Comparison of ENCODE assay signal across 6 cellular contexts in genomic region chr16:30193098-30193497, GRCh38. TPM values are rescaled to one million over a fixed set of nuclear protein-coding genes. Genes with fewer than 3 reads are reported as not detected.
A peak's percentile ranks its signal among the peaks of the same experiment; 100 is the strongest.
DNase-seq lines count a peak whose midpoint lies in the region; ATAC-seq and TF ChIP-seq lines count a peak whose summit lies in the region.
"Not testable (repeated sequence)": the region's sequence is repeated elsewhere in the genome, so short reads cannot be mapped to it uniquely, and the experiment has no call there.

No MANE protein-coding gene starts in this region.

- peak; percentile 22 for ATAC-seq in GM18511 (IDR thresholded peaks at IDR 0.05; ENCODE audit: unreplicated experiment)
- ATAC-seq in GM21528 (IDR thresholded peaks at IDR 0.05; ENCODE audit: low FRiP score, unreplicated experiment), result peak; percentile 14
- peak; percentile 17 for ATAC-seq in HG02970 (IDR thresholded peaks at IDR 0.05; ENCODE audit: low FRiP score, unreplicated experiment)
- peak; percentile 8 for ATAC-seq in effector memory CD8-positive, alpha-beta T cell (replicated peaks)
- ATAC-seq in natural killer cell treated with Interleukin-12 subunit alpha and Interleukin-12 subunit beta and Interleukin-15 and Interleukin-18, amount 100 ng/mL, for 72 hours, result peak; percentile 1 to 4

- H3K4me2 ChIP-seq in PC-9, result not testable (repeated sequence)

- not testable (repeated sequence) for H2AFZ ChIP-seq in PC-9

- POLR2A ChIA-PET in PC-9 (lab: Charles Lee; ENCODE audit: unreplicated experiment), result not testable (repeated sequence)

- intact Hi-C loops in PC-9 (cut with micrococcal nuclease; ENCODE audit: unreplicated experiment), result not testable (repeated sequence)

- CTCF ChIA-PET in PC-9 (lab: Charles Lee), result not testable (repeated sequence)

- TSS peak; percentile 57 for BruUV-seq in PC-9 (replicated peaks; lab: Mats Ljungman, UMichigan)

- H3K79me2 ChIP-seq in PC-9 (ENCODE audit: low read depth), result not testable (repeated sequence)

- not testable (repeated sequence) for H3F3A ChIP-seq in PC-9 (ENCODE audit: insufficient read depth, low read depth)

- TF ChIP-seq CTCF in PC-9 (conservative IDR thresholded peaks at IDR 0.05), result not testable (repeated sequence)

- H3K36me3 ChIP-seq in PC-9 (ENCODE audit: low read depth), result not testable (repeated sequence)

- not testable (repeated sequence) for H3K4me1 ChIP-seq in PC-9 (replicated peaks; ENCODE audit: insufficient read depth)

- not testable (repeated sequence) for H3K27me3 Mint-ChIP-seq in effector memory CD8-positive, alpha-beta T cell; natural killer cell treated with Interleukin-12 subunit alpha and Interleukin-12 subunit beta and Interleukin-15 and Interleukin-18, amount 100 ng/mL, for 72 hours

- not testable (repeated sequence) for H4K20me1 ChIP-seq in PC-9 (ENCODE audit: insufficient read depth)

- not testable (repeated sequence) for H3K4me3 Mint-ChIP-seq in effector memory CD8-positive, alpha-beta T cell; natural killer cell treated with Interleukin-12 subunit alpha and Interleukin-12 subunit beta and Interleukin-15 and Interleukin-18, amount 100 ng/mL, for 72 hours

- not testable (repeated sequence) for H3K27me3 ChIP-seq in PC-9 (ENCODE audit: insufficient read depth, low read depth)

- H3K36me3 Mint-ChIP-seq in effector memory CD8-positive, alpha-beta T cell (ENCODE audit: insufficient read depth); natural killer cell treated with Interleukin-12 subunit alpha and Interleukin-12 subunit beta and Interleukin-15 and Interleukin-18, amount 100 ng/mL, for 72 hours: not testable (repeated sequence)

- not testable (repeated sequence) for H3K9me3 ChIP-seq in PC-9 (ENCODE audit: insufficient read depth, low read depth)

- not testable (repeated sequence) for H3K27ac ChIP-seq in PC-9

- not testable (repeated sequence) for H3K4me3 ChIP-seq in PC-9

- not testable (repeated sequence) for H3K9me3 Mint-ChIP-seq in effector memory CD8-positive, alpha-beta T cell; natural killer cell treated with Interleukin-12 subunit alpha and Interleukin-12 subunit beta and Interleukin-15 and Interleukin-18, amount 100 ng/mL, for 72 hours

- H3K27ac Mint-ChIP-seq in effector memory CD8-positive, alpha-beta T cell; natural killer cell treated with Interleukin-12 subunit alpha and Interleukin-12 subunit beta and Interleukin-15 and Interleukin-18, amount 100 ng/mL, for 72 hours: not testable (repeated sequence)

- H3K4me1 Mint-ChIP-seq in effector memory CD8-positive, alpha-beta T cell (ENCODE audit: low read depth in 2 of 2); natural killer cell treated with Interleukin-12 subunit alpha and Interleukin-12 subunit beta and Interleukin-15 and Interleukin-18, amount 100 ng/mL, for 72 hours (ENCODE audit: low read depth in 2 of 2): not testable (repeated sequence)

- not testable (repeated sequence) for DNase-seq in PC-9; effector memory CD8-positive, alpha-beta T cell; natural killer cell treated with Interleukin-12 subunit alpha and Interleukin-12 subunit beta and Interleukin-15 and Interleukin-18, amount 100 ng/mL, for 72 hours (ENCODE audit: low spot score)

- not testable (repeated sequence) for H3K9me2 ChIP-seq in PC-9 (ENCODE audit: insufficient read depth)

RNA-seq across cellular contexts. Expression of gene BOLA2B, which starts 0.4 kb away (rescaled TPM):
- 258 and 379 TPM in 2 replicates for total RNA-seq in PC-9 (2021)
- total RNA-seq in natural killer cell treated with Interleukin-12 subunit alpha and Interleukin-12 subunit beta and Interleukin-15 and Interleukin-18, amount 100 ng/mL, for 72 hours, result 100 to 1,000 TPM; 206 to 410 TPM

RNA-seq across cellular contexts. Expression of gene SLX1A, which starts 0.6 kb away (rescaled TPM):
- 100 and 252 TPM in 2 replicates for total RNA-seq in PC-9 (2021)
- total RNA-seq in natural killer cell treated with Interleukin-12 subunit alpha and Interleukin-12 subunit beta and Interleukin-15 and Interleukin-18, amount 100 ng/mL, for 72 hours, result 100 to 1,000 TPM in 1 of 2 donors, 10 to 100 TPM in 1; 48.6 to 169 TPM

RNA-seq across cellular contexts. Expression of gene SULT1A3, which starts 6.0 kb away (rescaled TPM):
- 95.2 and 103 TPM in 2 replicates for total RNA-seq in PC-9 (2021)
- 10 to 100 TPM; 19.1 to 46.7 TPM for total RNA-seq in natural killer cell treated with Interleukin-12 subunit alpha and Interleukin-12 subunit beta and Interleukin-15 and Interleukin-18, amount 100 ng/mL, for 72 hours

RNA-seq across cellular contexts. Expression of gene CORO1A, which starts 9.7 kb away (rescaled TPM):
- total RNA-seq in PC-9 (2021), result 7.9 and 12.2 TPM in 2 replicates
- total RNA-seq in natural killer cell treated with Interleukin-12 subunit alpha and Interleukin-12 subunit beta and Interleukin-15 and Interleukin-18, amount 100 ng/mL, for 72 hours, result 1,000 to 10,000 TPM in 1 of 2 donors, 100 to 1,000 TPM in 1; 987 to 1,615 TPM

RNA-seq across cellular contexts. Expression of gene NPIPB13, which starts 55.2 kb away (rescaled TPM):
- total RNA-seq in PC-9 (2021), result 24.6 and 30.6 TPM in 2 replicates
- total RNA-seq in natural killer cell treated with Interleukin-12 subunit alpha and Interleukin-12 subunit beta and Interleukin-15 and Interleukin-18, amount 100 ng/mL, for 72 hours, result 10 to 100 TPM; 38.2 to 50.6 TPM
